9 cellular contexts compared by ENCODE assay signal in genomic region chr1:15426492-15427279, GRCh38. TPM values are rescaled to one million over a fixed set of nuclear protein-coding genes. Genes with fewer than 3 reads are reported as not detected.
DNase-seq lines count a peak whose midpoint lies in the region; ATAC-seq and TF ChIP-seq lines count a peak whose summit lies in the region.
"Had no signal": no experiment of that assay in that cellular context is flagged by ENCODE, and none has a peak within 500 bp of the region (broad histone marks: within the 10 kb centered on the region; RNA-seq: fewer than 3 reads in every experiment).

No MANE protein-coding gene starts in this region.

- peak; percentile 18 for ATAC-seq in Right ventricle myocardium inferior
- peak; percentile 66 for ATAC-seq in mucosa of descending colon

- H3K27ac ChIP-seq in breast epithelium (no peak overlapping the region), uterus (peak overlapping the region; percentile 18 to 42)

- no peaks in the 10 kb centered on the region for H3K4me1 ChIP-seq in breast epithelium
- H3K4me1 ChIP-seq in mucosa of descending colon (ENCODE audit: low read depth), result peaks cover 49% of the 10 kb centered on the region
- no peaks in the 10 kb centered on the region for H3K4me1 ChIP-seq in uterus

- no peaks in the 10 kb centered on the region for H3K27me3 ChIP-seq in breast epithelium
- H3K27me3 ChIP-seq in uterus, result no peaks in the 10 kb centered on the region

- TF ChIP-seq CTCF in breast epithelium (IDR thresholded peaks at IDR 0.05) (peak in 2 of 3 donors; percentile 24 to 29), mucosa of descending colon (IDR thresholded peaks at IDR 0.05) (peak; percentile 12), uterus (IDR thresholded peaks at IDR 0.05) (peak; percentile 30 to 71 (median 50))

- TF ChIP-seq POLR2A in breast epithelium (IDR thresholded peaks at IDR 0.05) (no peak), uterus (IDR thresholded peaks at IDR 0.05) (no peak)

- H3K36me3 ChIP-seq in breast epithelium, result no peaks in the 10 kb centered on the region
- H3K36me3 ChIP-seq in mucosa of descending colon (ENCODE audit: low read depth), result no peaks in the 10 kb centered on the region
- H3K36me3 ChIP-seq in uterus, result no peaks in the 10 kb centered on the region

- DNase-seq in Right ventricle myocardium inferior (ENCODE audit: missing footprints) (no peak), cardiac septum (ENCODE audit: low spot score) (no peak), breast epithelium (ENCODE audit: low spot score in 2 of 2) (no peak), mucosa of descending colon (peak; percentile 78 to 88 (median 87)), uterus (peak; percentile 55 to 63), NCI-H1048 (lab: John Stamatoyannopoulos, UW) (no peak), NCI-H2081 (lab: John Stamatoyannopoulos, UW) (no peak)
- DNase-seq in activated effector memory CD4-positive, alpha-beta T cell treated with Interleukin-2 at 50 U/mL for 16 hours, result no peak

- no peak overlapping the region for H3K4me3 ChIP-seq in breast epithelium
- H3K4me3 ChIP-seq in mucosa of descending colon, result no peak overlapping the region
- no peak overlapping the region for H3K4me3 ChIP-seq in uterus

- intact Hi-C loops in Right ventricle myocardium inferior (cut with DNase I), result no loop called here
- intact Hi-C loops in cardiac septum (cut with DNase I), result no loop called here
- intact Hi-C loops in breast epithelium (cut with DNase I; ENCODE audit: low total_unique reads), result loop anchor here (10.0 kb wide), 1 partner anchor 292 kb away; no protein-coding TSS in a partner anchor
- intact Hi-C loops in mucosa of descending colon (cut with DNase I, micrococcal nuclease), result no loop called here
- intact Hi-C loops in uterus (cut with DNase I; ENCODE audit: low total_unique reads), result no loop called here

- H3K9me3 ChIP-seq in breast epithelium, result no peaks in the 10 kb centered on the region
- no peaks in the 10 kb centered on the region for H3K9me3 ChIP-seq in mucosa of descending colon
- H3K9me3 ChIP-seq in uterus, result no peaks in the 10 kb centered on the region

RNA-seq across cellular contexts. Expression of gene CTRC, which starts 11.6 kb away (rescaled TPM):
- total RNA-seq in Right ventricle myocardium inferior (not detected), cardiac septum (not detected), breast epithelium (under 1 TPM in 1 of 3 donors, not detected in 2; 0.16 TPM), mucosa of descending colon (not detected), uterus (1 to 10 TPM in 1 of 4 donors, not detected in 3; 1.1 TPM)

RNA-seq across cellular contexts. Expression of gene EFHD2, which starts 17.0 kb away (rescaled TPM):
- 14.7 TPM for total RNA-seq in Right ventricle myocardium inferior
- 14.3 TPM for total RNA-seq in cardiac septum
- total RNA-seq in breast epithelium, result 10 to 100 TPM; 24.9 to 43.9 (median 32.8) TPM
- total RNA-seq in mucosa of descending colon, result 100 to 1,000 TPM in 2 of 3 donors, 10 to 100 TPM in 1; 89.5 to 197 (median 154) TPM
- 10 to 100 TPM; 12.1 to 32.5 (median 20.4) TPM for total RNA-seq in uterus

RNA-seq across cellular contexts. Expression of gene CELA2A, which starts 29.8 kb away (rescaled TPM):
- not detected for total RNA-seq in Right ventricle myocardium inferior
- total RNA-seq in cardiac septum, result not detected
- total RNA-seq in breast epithelium, result not detected
- not detected for total RNA-seq in mucosa of descending colon
- not detected for total RNA-seq in uterus
- total RNA-seq: myocyte had no signal

RNA-seq across cellular contexts. Expression of gene CELA2B, which starts 49.2 kb away (rescaled TPM):
- not detected for total RNA-seq in Right ventricle myocardium inferior
- not detected for total RNA-seq in cardiac septum
- not detected for total RNA-seq in breast epithelium
- total RNA-seq in mucosa of descending colon, result not detected
- not detected for total RNA-seq in uterus

Comparison
In these comparisons a context has a peak if more than half of its experiments do, and no peak if none do; other contexts are left out.
1. DNase-seq: peak in mucosa of descending colon (3 of 3) and uterus (2 of 2); none in Right ventricle myocardium inferior (single experiment), cardiac septum (single experiment), breast epithelium (0 of 2), NCI-H1048 (single experiment), NCI-H2081 (0 of 2) and activated effector memory CD4-positive, alpha-beta T cell treated with Interleukin-2 at 50 U/mL for 16 hours (single experiment).
2. H3K27ac ChIP-seq: peak in uterus (2 of 2); none in breast epithelium (0 of 2).
3. Peak in every context shown above with its lines, with median percentiles within 50 percentile points of each other: CTCF ChIP-seq.